In genomic region chr3:124632566-124633140, GRCh38 we compare ENCODE assay signal across 20 cellular contexts.
DNase-seq lines count a peak whose midpoint lies in the region; TF ChIP-seq lines count a peak whose summit lies in the region.
"Had no signal": no experiment of that assay in that cellular context is flagged by ENCODE, and none has a peak within 500 bp of the region (broad histone marks: within the 10 kb centered on the region; RNA-seq: fewer than 3 reads in every experiment).

No MANE protein-coding gene starts in this region.

- no peaks in the 10 kb centered on the region for H3K9me3 Mint-ChIP-seq in endothelial cell (ENCODE audit: unreplicated experiment)
- no peaks in the 10 kb centered on the region for H3K9me3 Mint-ChIP-seq in neural progenitor cell
- H3K9me3 Mint-ChIP-seq in type B pancreatic cell = no peaks in the 10 kb centered on the region
- no peaks in the 10 kb centered on the region for H3K9me3 Mint-ChIP-seq in HFFc6
- H3K9me3 Mint-ChIP-seq: CD4-positive, alpha-beta memory T cell; GM23338 had no signal

- no peak overlapping the region for H3K9ac ChIP-seq in neural progenitor cell
- H3K9ac ChIP-seq: BLaER1 had no signal

- H2AFZ ChIP-seq in neural progenitor cell (replicated peaks) = no peak overlapping the region
- H2AFZ ChIP-seq: GM23338 had no signal

- no peak overlapping the region for H3K4me2 ChIP-seq in neural progenitor cell
- H3K4me2 ChIP-seq: BLaER1, GM23338 had no signal

- no peak for TF ChIP-seq CTCF in cardiac muscle cell (IDR thresholded peaks at IDR 0.05; ENCODE audit: low read depth, low read length)
- TF ChIP-seq CTCF in right atrium auricular region (IDR thresholded peaks at IDR 0.05) = no peak
- no peak for TF ChIP-seq CTCF in endothelial cell (IDR thresholded peaks at IDR 0.05; ENCODE audit: unreplicated experiment)
- TF ChIP-seq CTCF in neural progenitor cell (IDR thresholded peaks at IDR 0.05) = no peak
- no peak for TF ChIP-seq CTCF in type B pancreatic cell (conservative IDR thresholded peaks at IDR 0.05)
- no peak for TF ChIP-seq CTCF in HFFc6 (IDR thresholded peaks at IDR 0.05)

- DNase-seq in cardiac muscle cell (ENCODE audit: low read depth in 1 of 2, low spot score in 1 of 2) (no peak), right atrium auricular region (ENCODE audit: low spot score) (no peak), endothelial cell (ENCODE audit: low spot score) (no peak), neural progenitor cell (ENCODE audit: low spot score) (no peak), type B pancreatic cell (ENCODE audit: extremely low spot score, unreplicated experiment) (no peak), HFFc6 (no peak), caudate nucleus (lab: John Stamatoyannopoulos, UW) (no peak), posterior cingulate gyrus (no peak)
- DNase-seq: 8988T; Calu3; CD4-positive, alpha-beta memory T cell; DMS 273 treated with DMSO at 0.1 percent for 48 hours; DMS53; DND-41; GDM1; HCEC 1CT; IMR-90 had no signal

- no peaks in the 10 kb centered on the region for H3F3A ChIP-seq in neural progenitor cell (ENCODE audit: low read depth)

- H3K9me3 ChIP-seq in cardiac muscle cell (ENCODE audit: low read depth) (no peaks in the 10 kb centered on the region), right atrium auricular region (no peaks in the 10 kb centered on the region), neural progenitor cell (ENCODE audit: low read depth) (no peaks in the 10 kb centered on the region)
- H3K9me3 ChIP-seq: BLaER1 had no signal

- no peaks in the 10 kb centered on the region for H4K20me1 ChIP-seq in neural progenitor cell (ENCODE audit: low read depth)
- H4K20me1 ChIP-seq: BLaER1 had no signal

- no peaks in the 10 kb centered on the region for H3K79me2 ChIP-seq in neural progenitor cell (ENCODE audit: low read depth)

- H3K4me3 Mint-ChIP-seq in endothelial cell (ENCODE audit: unreplicated experiment) = peak overlapping the region; percentile 45
- H3K4me3 Mint-ChIP-seq in neural progenitor cell = no peak overlapping the region
- H3K4me3 Mint-ChIP-seq in type B pancreatic cell = no peak overlapping the region
- H3K4me3 Mint-ChIP-seq in HFFc6 = no peak overlapping the region
- H3K4me3 Mint-ChIP-seq: CD14-positive monocyte; CD4-positive, alpha-beta memory T cell; GM23338 had no signal

- H3K27me3 ChIP-seq in cardiac muscle cell (no peaks in the 10 kb centered on the region), right atrium auricular region (no peaks in the 10 kb centered on the region), neural progenitor cell (no peaks in the 10 kb centered on the region)
- H3K27me3 ChIP-seq: BLaER1 had no signal

- peaks cover 40% of the 10 kb centered on the region for H3K36me3 Mint-ChIP-seq in endothelial cell (ENCODE audit: low read depth, unreplicated experiment)
- H3K36me3 Mint-ChIP-seq in neural progenitor cell = peaks cover 9% of the 10 kb centered on the region
- H3K36me3 Mint-ChIP-seq in type B pancreatic cell = peaks cover 21% of the 10 kb centered on the region
- H3K36me3 Mint-ChIP-seq in HFFc6 (ENCODE audit: low read depth) = no peaks in the 10 kb centered on the region
- H3K36me3 Mint-ChIP-seq: CD14-positive monocyte had no signal

- intact Hi-C loops in posterior cingulate gyrus (cut with DNase I) = no loop called here

- H3K36me3 ChIP-seq in cardiac muscle cell = no peaks in the 10 kb centered on the region
- peaks cover 6% of the 10 kb centered on the region for H3K36me3 ChIP-seq in right atrium auricular region
- no peaks in the 10 kb centered on the region for H3K36me3 ChIP-seq in neural progenitor cell

- H3K27ac ChIP-seq in cardiac muscle cell (peak overlapping the region; percentile 8), right atrium auricular region (no peak overlapping the region), neural progenitor cell (no peak overlapping the region), caudate nucleus (ENCODE audit: low read depth, low read length) (no peak overlapping the region)
- H3K27ac ChIP-seq: BLaER1 had no signal

- peaks cover 28% of the 10 kb centered on the region for H3K4me1 Mint-ChIP-seq in endothelial cell (ENCODE audit: unreplicated experiment)
- H3K4me1 Mint-ChIP-seq in neural progenitor cell = peaks cover 22% of the 10 kb centered on the region
- peaks cover 23% of the 10 kb centered on the region for H3K4me1 Mint-ChIP-seq in type B pancreatic cell (ENCODE audit: unreplicated experiment)
- H3K4me1 Mint-ChIP-seq in HFFc6 (ENCODE audit: low read depth) = peaks cover 2% of the 10 kb centered on the region; the same call in 1 of the 2 replicates
- H3K4me1 Mint-ChIP-seq: CD4-positive, alpha-beta memory T cell had no signal

- H3K4me1 ChIP-seq in cardiac muscle cell (ENCODE audit: low read depth) (peaks cover 48% of the 10 kb centered on the region), right atrium auricular region (peaks cover 0 to 3% of the 10 kb centered on the region in 2 donors), neural progenitor cell (peaks cover 3% of the 10 kb centered on the region)

- H3K27me3 Mint-ChIP-seq in endothelial cell (ENCODE audit: unreplicated experiment) (peaks cover 6% of the 10 kb centered on the region), neural progenitor cell (ENCODE audit: insufficient read depth, low read depth) (no peaks in the 10 kb centered on the region), type B pancreatic cell (no peaks in the 10 kb centered on the region), HFFc6 (ENCODE audit: insufficient read depth) (peaks cover 43% of the 10 kb centered on the region)

- H3K27ac Mint-ChIP-seq in endothelial cell (ENCODE audit: unreplicated experiment) = peak overlapping the region; percentile 61
- H3K27ac Mint-ChIP-seq in neural progenitor cell = peak overlapping the region; percentile 58
- H3K27ac Mint-ChIP-seq in type B pancreatic cell = peak overlapping the region; percentile 53
- H3K27ac Mint-ChIP-seq in HFFc6 = no peak overlapping the region
- H3K27ac Mint-ChIP-seq: CD4-positive, alpha-beta memory T cell; GM23338 had no signal

- no peak overlapping the region for H3K4me3 ChIP-seq in cardiac muscle cell
- no peak overlapping the region for H3K4me3 ChIP-seq in right atrium auricular region
- no peak overlapping the region for H3K4me3 ChIP-seq in neural progenitor cell
- H3K4me3 ChIP-seq: BLaER1, GM23338 had no signal
